ENCODE assay signal across 24 cellular contexts in the genomic region with DNA sequence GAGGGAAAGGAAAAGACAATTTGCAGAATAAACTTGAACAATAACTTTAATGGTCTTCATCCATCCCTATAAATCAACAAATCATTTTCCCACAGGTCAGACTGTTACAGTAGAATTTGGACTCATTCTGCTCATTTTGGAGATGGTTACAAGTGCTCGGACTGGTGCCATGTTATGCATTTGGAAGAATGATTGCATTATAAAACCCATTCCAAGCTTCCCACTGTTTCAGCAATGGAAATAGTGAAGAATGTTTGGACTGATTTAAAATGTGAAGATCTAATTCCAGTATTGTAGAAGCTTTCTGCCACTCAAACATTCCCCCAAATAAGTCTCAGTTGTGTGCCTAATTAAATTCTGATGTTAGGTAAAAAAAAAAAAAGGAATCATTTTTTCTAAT.
"Had no signal": no experiment of that assay in that cellular context is flagged by ENCODE, and none has a peak within 500 bp of the region (broad histone marks: within the 10 kb centered on the region; RNA-seq: fewer than 3 reads in every experiment).

No MANE protein-coding gene starts in this region.

- DNase-seq: natural killer cell; occipital lobe; ovary; posterior cingulate gyrus; psoas muscle; right cardiac atrium; right lobe of liver; sigmoid colon; small intestine; stimulated activated CD4-positive, alpha-beta T cell treated with anti-CD3 and anti-CD28 coated beads, Interleukin-15, amount 100 ng/mL, for 24 hours; stimulated activated CD4-positive, alpha-beta T cell treated with anti-CD3 and anti-CD28 coated beads, Interleukin-2, amount 100 ng/mL, for 24 hours; stimulated activated CD4-positive, alpha-beta T cell treated with anti-CD3 and anti-CD28 coated beads, Interleukin-2, amount 100 ng/mL, for 48 hours; stimulated activated CD4-positive, alpha-beta T cell treated with anti-CD3 and anti-CD28 coated beads, Interleukin-4, amount 100 ng/mL, for 24 hours; stimulated activated naive B cell treated with anti-CD40 and anti-IgM and Interleukin-4, amounts not matched to agents 10 μg/mL and 1 μg/mL and 100 μg/mL, for 72 hours; stimulated activated naive CD4-positive, alpha-beta T cell treated with Interleukin-2 at 50 U/mL for 16 hours; stomach; testis; tibial artery; transverse colon; upper lobe of right lung; uterus had no signal

- H3K9me3 ChIP-seq: ovary, psoas muscle, right lobe of liver, sigmoid colon, stomach, suprapubic skin, testis, tibial artery, transverse colon, upper lobe of right lung, uterus had no signal

- H3K27ac ChIP-seq: neural progenitor cell, ovary, parathyroid adenoma, psoas muscle, right lobe of liver, sigmoid colon, stomach, suprapubic skin, testis, tibial artery, transverse colon, upper lobe of right lung, uterus had no signal

- H3K4me1 ChIP-seq: neural progenitor cell, parathyroid adenoma, psoas muscle, right lobe of liver, stomach, suprapubic skin, testis, tibial artery, transverse colon, upper lobe of right lung, uterus had no signal

- H3K4me3 ChIP-seq: neural progenitor cell, ovary, psoas muscle, right lobe of liver, sigmoid colon, stomach, suprapubic skin, testis, tibial artery, transverse colon, upper lobe of right lung, uterus had no signal

- H3K36me3 ChIP-seq: neural progenitor cell, ovary, right lobe of liver, sigmoid colon, stomach, suprapubic skin, tibial artery, transverse colon, upper lobe of right lung, uterus had no signal

- H3K27me3 ChIP-seq: neural progenitor cell, ovary, right lobe of liver, sigmoid colon, stomach, suprapubic skin, testis, tibial artery, transverse colon, upper lobe of right lung, uterus had no signal
